12 cellular contexts compared by ENCODE assay signal in the genomic region with DNA sequence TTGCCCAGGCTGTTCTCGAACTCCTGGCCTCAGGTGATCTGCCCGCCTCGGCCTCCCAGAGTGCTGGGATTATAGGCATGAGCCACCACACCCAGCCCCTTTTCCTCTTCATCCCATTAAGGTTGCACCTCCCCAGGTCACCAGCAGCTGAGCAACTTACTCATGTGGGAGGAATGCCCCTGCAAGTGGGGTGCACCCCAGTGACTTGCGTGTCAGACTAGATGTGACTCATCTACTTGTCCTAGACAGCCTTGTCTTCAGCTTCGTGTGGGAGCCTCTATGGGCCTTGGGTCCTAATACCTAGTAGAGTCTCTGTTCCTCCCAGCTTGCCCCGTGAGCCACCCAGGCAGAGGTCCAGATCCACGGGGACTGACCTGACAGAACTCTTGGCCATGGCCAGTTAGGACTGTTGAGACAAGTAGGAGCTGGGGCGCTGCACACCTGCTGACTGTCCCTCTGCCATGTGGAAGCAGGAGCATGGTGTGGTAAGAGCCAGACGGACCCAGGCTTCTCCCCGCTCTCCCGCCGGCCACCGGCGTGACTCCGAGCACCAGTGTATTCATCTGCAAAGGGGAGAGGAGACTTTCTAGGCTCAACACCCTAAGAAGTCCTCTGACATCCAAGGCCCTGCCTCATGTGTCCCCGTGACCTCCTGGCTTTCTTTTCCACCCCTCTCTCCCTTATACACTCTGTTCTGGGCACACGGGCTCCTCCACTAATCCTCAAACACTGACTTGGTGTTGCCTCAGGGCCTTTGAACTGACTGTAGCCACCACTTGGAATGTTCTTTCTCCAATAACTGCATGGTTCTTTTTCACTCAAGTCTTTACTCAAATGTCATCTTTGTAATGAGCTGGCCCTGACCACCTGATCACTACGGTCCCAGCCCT. TPM values are rescaled to one million over a fixed set of nuclear protein-coding genes. Genes with fewer than 3 reads are reported as not detected.
DNase-seq lines count a peak whose midpoint lies in the region; ATAC-seq and TF ChIP-seq lines count a peak whose summit lies in the region.
"Had no signal": no experiment of that assay in that cellular context is flagged by ENCODE, and none has a peak within 500 bp of the region (broad histone marks: within the 10 kb centered on the region; RNA-seq: fewer than 3 reads in every experiment).

No MANE protein-coding gene starts in this region.

- POLR2A ChIA-PET in PC-9 (lab: Charles Lee; ENCODE audit: unreplicated experiment), result interaction anchor here (0.6 to 1.0 kb wide), 3 partner anchors 11 to 82 kb away, joined by 3 to 25 read pairs (median 3); a partner anchor contains a TSS

- no peaks in the 10 kb centered on the region for H3K9me3 ChIP-seq in PC-9 (ENCODE audit: insufficient read depth, low read depth)
- H3K9me3 ChIP-seq: ovary had no signal

- no peak overlapping the region for H2AFZ ChIP-seq in PC-9

- intact Hi-C loops in PC-9 (cut with micrococcal nuclease; ENCODE audit: unreplicated experiment), result loop anchor here (5.0 kb wide), 1 partner anchor 141 kb away; no protein-coding TSS in a partner anchor

- CTCF ChIA-PET in PC-9 (lab: Charles Lee), result interaction anchor here (0.6 to 1.9 kb wide), 4 partner anchors 8 to 333 kb away, joined by 3 to 10 read pairs (median 3); no protein-coding TSS in a partner anchor

- H3K27me3 Mint-ChIP-seq in activated T-cell treated with anti-CD3 and anti-CD28 coated beads, Interleukin-2, amount 50 U/mL, for 72 hours (ENCODE audit: low read depth), result peaks cover 19% of the 10 kb centered on the region

- peaks cover 19% of the 10 kb centered on the region for H3K4me1 Mint-ChIP-seq in activated T-cell treated with anti-CD3 and anti-CD28 coated beads, Interleukin-2, amount 50 U/mL, for 72 hours (ENCODE audit: low read depth)
- H3K4me1 Mint-ChIP-seq in stimulated activated effector memory CD8-positive, alpha-beta T cell treated with anti-CD3 and anti-CD28 coated beads, Interleukin-12 subunit alpha, Interleukin-12 subunit beta, amount 100 ng/mL, for 72 hours, result peaks cover 13% of the 10 kb centered on the region

- H3K9me2 ChIP-seq in PC-9 (ENCODE audit: insufficient read depth), result no peaks in the 10 kb centered on the region

- no peak for TF ChIP-seq CTCF in PC-9 (conservative IDR thresholded peaks at IDR 0.05)

- no peaks in the 10 kb centered on the region for H3K79me2 ChIP-seq in PC-9 (ENCODE audit: low read depth)

- H3K27ac Mint-ChIP-seq in activated T-cell treated with anti-CD3 and anti-CD28 coated beads, Interleukin-2, amount 50 U/mL, for 72 hours, result no peak overlapping the region
- H3K27ac Mint-ChIP-seq in stimulated activated effector memory CD8-positive, alpha-beta T cell treated with anti-CD3 and anti-CD28 coated beads, Interleukin-12 subunit alpha, Interleukin-12 subunit beta, amount 100 ng/mL, for 72 hours, result no peak overlapping the region
- H3K27ac Mint-ChIP-seq: B cell; dendritic cell treated with granulocyte-macrophage colony-stimulating factor and Interleukin-4, amounts not matched to agents 40 ng/mL and 50 ng/mL, for 4 days had no signal

- BruUV-seq in PC-9 (replicated peaks; lab: Mats Ljungman, UMichigan), result no TSS peak

- no peak overlapping the region for H3K4me3 ChIP-seq in PC-9
- H3K4me3 ChIP-seq: ovary had no signal

- peak overlapping the region; percentile 52; the same call in 1 of the 2 replicates for H3K4me2 ChIP-seq in PC-9

- ATAC-seq in activated T-cell treated with anti-CD3 and anti-CD28 coated beads, Interleukin-2, amount 50 U/mL, for 72 hours (replicated peaks in 1 of 2), result peak; percentile 50 to 86
- ATAC-seq in stimulated activated effector memory CD8-positive, alpha-beta T cell treated with anti-CD3 and anti-CD28 coated beads, Interleukin-12 subunit alpha, Interleukin-12 subunit beta, amount 100 ng/mL, for 72 hours, result peak; percentile 79
- ATAC-seq in GM19324 (IDR thresholded peaks at IDR 0.05; ENCODE audit: low FRiP score, unreplicated experiment), result no peak

- H3K9me3 Mint-ChIP-seq in activated T-cell treated with anti-CD3 and anti-CD28 coated beads, Interleukin-2, amount 50 U/mL, for 72 hours, result no peaks in the 10 kb centered on the region
- H3K9me3 Mint-ChIP-seq in stimulated activated effector memory CD8-positive, alpha-beta T cell treated with anti-CD3 and anti-CD28 coated beads, Interleukin-12 subunit alpha, Interleukin-12 subunit beta, amount 100 ng/mL, for 72 hours, result no peaks in the 10 kb centered on the region
- H3K9me3 Mint-ChIP-seq: dendritic cell treated with granulocyte-macrophage colony-stimulating factor and Interleukin-4, amounts not matched to agents 40 ng/mL and 50 ng/mL, for 4 days had no signal

- H3K27ac ChIP-seq in PC-9, result peak overlapping the region; percentile 59
- peak overlapping the region; percentile 85 for H3K27ac ChIP-seq in epithelial cell of prostate
- H3K27ac ChIP-seq: HL-60, ovary had no signal

- no peaks in the 10 kb centered on the region for H3K36me3 Mint-ChIP-seq in activated T-cell treated with anti-CD3 and anti-CD28 coated beads, Interleukin-2, amount 50 U/mL, for 72 hours (ENCODE audit: insufficient read depth in 2 of 2)
- H3K36me3 Mint-ChIP-seq in stimulated activated effector memory CD8-positive, alpha-beta T cell treated with anti-CD3 and anti-CD28 coated beads, Interleukin-12 subunit alpha, Interleukin-12 subunit beta, amount 100 ng/mL, for 72 hours, result no peaks in the 10 kb centered on the region

- no peaks in the 10 kb centered on the region for H3K36me3 ChIP-seq in PC-9 (ENCODE audit: low read depth)
- H3K36me3 ChIP-seq: ovary had no signal

- H3K4me1 ChIP-seq in PC-9 (replicated peaks; ENCODE audit: insufficient read depth), result peaks cover 20% of the 10 kb centered on the region

- H4K20me1 ChIP-seq in PC-9 (ENCODE audit: insufficient read depth), result no peaks in the 10 kb centered on the region

- H3F3A ChIP-seq in PC-9 (ENCODE audit: insufficient read depth, low read depth), result peaks cover 31% of the 10 kb centered on the region; the same call in 1 of the 2 replicates

- no peak overlapping the region for H3K4me3 Mint-ChIP-seq in activated T-cell treated with anti-CD3 and anti-CD28 coated beads, Interleukin-2, amount 50 U/mL, for 72 hours
- H3K4me3 Mint-ChIP-seq in stimulated activated effector memory CD8-positive, alpha-beta T cell treated with anti-CD3 and anti-CD28 coated beads, Interleukin-12 subunit alpha, Interleukin-12 subunit beta, amount 100 ng/mL, for 72 hours, result no peak overlapping the region
- H3K4me3 Mint-ChIP-seq: B cell; dendritic cell treated with granulocyte-macrophage colony-stimulating factor and Interleukin-4, amounts not matched to agents 40 ng/mL and 50 ng/mL, for 4 days had no signal

- DNase-seq in activated T-cell treated with anti-CD3 and anti-CD28 coated beads, Interleukin-2, amount 50 U/mL, for 72 hours, result peak in 1 of 2 donors; percentile 53
- no peak for DNase-seq in activated T-cell treated with anti-CD3 and anti-CD28 coated beads, Interleukin-2, amount 50 U/mL, for 48 hours
- DNase-seq in PC-9 (peak; percentile 79 to 92), epithelial cell of prostate (ENCODE audit: low read depth, low spot score) (peak; percentile 85), HuH-7 (ENCODE audit: low spot score) (no peak), NCI-H82 treated with DMSO at 0.1 percent for 48 hours (lab: John Stamatoyannopoulos, UW; ENCODE audit: unreplicated experiment) (no peak)
- DNase-seq in stimulated activated effector memory CD8-positive, alpha-beta T cell treated with anti-CD3 and anti-CD28 coated beads, Interleukin-12 subunit alpha, Interleukin-12 subunit beta, amount 100 ng/mL, for 72 hours (ENCODE audit: low spot score in 2 of 2), result no peak
- DNase-seq: ovary had no signal

- H3K27me3 ChIP-seq in PC-9 (ENCODE audit: insufficient read depth, low read depth), result no peaks in the 10 kb centered on the region
- H3K27me3 ChIP-seq: ovary had no signal

RNA-seq across cellular contexts. Expression of a gene that starts 11.6 kb away (rescaled TPM):
- 10 to 100 TPM; 38.3 to 45.8 TPM for total RNA-seq in activated T-cell treated with anti-CD3 and anti-CD28 coated beads, Interleukin-2, amount 50 U/mL, for 72 hours
- total RNA-seq in PC-9 (2021), result 32.0 and 33.1 TPM in 2 replicates

RNA-seq across cellular contexts. Expression of a gene that starts 53.9 kb away (rescaled TPM):
- total RNA-seq in activated T-cell treated with anti-CD3 and anti-CD28 coated beads, Interleukin-2, amount 50 U/mL, for 72 hours, result 1 to 10 TPM; 6.0 to 7.2 TPM
- total RNA-seq in PC-9 (2021), result 14.2 and 15.5 TPM in 2 replicates

Comparison
In these comparisons a context has a peak if more than half of its experiments do, and no peak if none do; other contexts are left out.
1. DNase-seq: peak in PC-9 (2 of 2) and epithelial cell of prostate (single experiment); none in activated T-cell treated with anti-CD3 and anti-CD28 coated beads, Interleukin-2, amount 50 U/mL, for 48 hours (0 of 2), stimulated activated effector memory CD8-positive, alpha-beta T cell treated with anti-CD3 and anti-CD28 coated beads, Interleukin-12 subunit alpha, Interleukin-12 subunit beta, amount 100 ng/mL, for 72 hours (0 of 2), HuH-7 (single experiment) and NCI-H82 treated with DMSO at 0.1 percent for 48 hours (single experiment).